In genomic region chr21:34545079-34545884, GRCh38 we compare ENCODE assay signal across 8 cellular contexts. TPM values are rescaled to one million over a fixed set of nuclear protein-coding genes. Genes with fewer than 3 reads are reported as not detected.
A peak's percentile ranks its signal among the peaks of the same experiment; 100 is the strongest.
DNase-seq lines count a peak whose midpoint lies in the region; ATAC-seq and TF ChIP-seq lines count a peak whose summit lies in the region.

No MANE protein-coding gene starts in this region.

- H4K91ac ChIP-seq in trophoblast cell (ENCODE audit: low read depth, low read length): peak overlapping the region; percentile 89

- H4K8ac ChIP-seq in trophoblast cell (ENCODE audit: low read depth, low read length): peak overlapping the region; percentile 52

- peak overlapping the region; percentile 28 for H2AFZ ChIP-seq in trophoblast cell (ENCODE audit: insufficient read depth, low read length, poor library complexity)

- no peaks in the 10 kb centered on the region for H3K36me3 ChIP-seq in DOHH2 (ENCODE audit: control insufficient read depth, low read length)
- no peaks in the 10 kb centered on the region for H3K36me3 ChIP-seq in gastroesophageal sphincter
- no peaks in the 10 kb centered on the region for H3K36me3 ChIP-seq in trophoblast cell (ENCODE audit: control insufficient read depth in 1 of 2, insufficient read depth in 2 of 2, low read length in 2 of 2)
- no peaks in the 10 kb centered on the region for H3K36me3 ChIP-seq in CD4-positive, alpha-beta memory T cell (ENCODE audit: insufficient read depth, low read length)

- peak overlapping the region; percentile 69 for H2AK5ac ChIP-seq in trophoblast cell (ENCODE audit: low read length)

- H3K9me3 ChIP-seq in DOHH2 (ENCODE audit: control insufficient read depth, insufficient read depth, low read length) (no peaks in the 10 kb centered on the region), gastroesophageal sphincter (no peaks in the 10 kb centered on the region), trophoblast cell (ENCODE audit: insufficient read depth, low read depth, low read length) (peaks cover 8% of the 10 kb centered on the region)
- H3K9me3 ChIP-seq in CD4-positive, alpha-beta memory T cell (ENCODE audit: control insufficient read depth in 1 of 2, low read length in 2 of 2): no peaks in the 10 kb centered on the region

- H4K20me1 ChIP-seq in DOHH2 (ENCODE audit: control insufficient read depth, insufficient read depth, low read depth, low read length): no peaks in the 10 kb centered on the region

- TF ChIP-seq CTCF in DOHH2 (IDR thresholded peaks at IDR 0.05; ENCODE audit: low read depth, low read length, poor library complexity, severe bottlenecking) (no peak), gastroesophageal sphincter (IDR thresholded peaks at IDR 0.05) (no peak), foreskin keratinocyte (conservative IDR thresholded peaks at IDR 0.05) (no peak)

- no peak for TF ChIP-seq EP300 in gastroesophageal sphincter (IDR thresholded peaks at IDR 0.05)

- peak; percentile 64 for ATAC-seq in GM19455 (IDR thresholded peaks at IDR 0.05; ENCODE audit: unreplicated experiment)
- peak; percentile 74 for ATAC-seq in HG03460 (IDR thresholded peaks at IDR 0.05; ENCODE audit: unreplicated experiment)
- peak; percentile 78 for ATAC-seq in gastroesophageal sphincter
- no peak for ATAC-seq in foreskin keratinocyte

- H3K27me3 Mint-ChIP-seq in CD4-positive, alpha-beta memory T cell: no peaks in the 10 kb centered on the region

- no peak overlapping the region for H3K27ac ChIP-seq in DOHH2 (ENCODE audit: low read depth, low read length)
- peak overlapping the region in 3 of 4 donors; percentile 74 to 80 (median 76) for H3K27ac ChIP-seq in gastroesophageal sphincter
- H3K27ac ChIP-seq in trophoblast cell (ENCODE audit: low read depth, low read length): peak overlapping the region; percentile 81
- H3K27ac ChIP-seq in CD4-positive, alpha-beta memory T cell (ENCODE audit: low read depth, low read length): no peak overlapping the region
- H3K27ac ChIP-seq in foreskin keratinocyte: no peak overlapping the region

- no peak overlapping the region for H3K4me3 Mint-ChIP-seq in CD4-positive, alpha-beta memory T cell

- peaks cover 0 to 4% (median 0%) of the 10 kb centered on the region in 8 donors for H3K9me3 Mint-ChIP-seq in CD4-positive, alpha-beta memory T cell

- H3F3A ChIP-seq in DOHH2 (ENCODE audit: control insufficient read depth, insufficient read depth): no peaks in the 10 kb centered on the region

- H3K14ac ChIP-seq in trophoblast cell (ENCODE audit: low read length): peak overlapping the region; percentile 65

- peak overlapping the region; percentile 31 for H3K18ac ChIP-seq in trophoblast cell (ENCODE audit: low read length)

- DNase-seq in UCSD-AML1 (lab: John Stamatoyannopoulos, UW; ENCODE audit: unreplicated experiment): peak; percentile 85
- DNase-seq in trophoblast cell: peak; percentile 77 to 85
- DNase-seq in CD4-positive, alpha-beta memory T cell: no peak
- no peak for DNase-seq in foreskin keratinocyte

- no peak overlapping the region for H3K27ac Mint-ChIP-seq in CD4-positive, alpha-beta memory T cell

- WGBS in gastroesophageal sphincter (ENCODE audit: low coverage in 1 of 2), 2 donors: 41 to 60% methylated on average over 4 to 9 of the region's 10 CpGs
- no CpG with 5 or more reads among the region's 10 CpGs for WGBS in trophoblast cell (ENCODE audit: extremely low coverage, insufficient coverage, insufficient read length)

- H3K79me2 ChIP-seq in DOHH2 (ENCODE audit: control insufficient read depth, low read length) (no peaks in the 10 kb centered on the region), trophoblast cell (ENCODE audit: control insufficient read depth, insufficient read depth, low read length, poor library complexity) (peaks cover 4% of the 10 kb centered on the region)

- peaks cover 0 to 17% of the 10 kb centered on the region in 2 donors for H3K36me3 Mint-ChIP-seq in CD4-positive, alpha-beta memory T cell

- CTCF ChIA-PET in CD4-positive, alpha-beta memory T cell (lab: Charles Lee; ENCODE audit: partially characterized antibody): no interaction called here

- no peak overlapping the region for H3K23ac ChIP-seq in trophoblast cell (ENCODE audit: low read length)

- POLR2A ChIA-PET in CD4-positive, alpha-beta memory T cell (lab: Charles Lee; ENCODE audit: partially characterized antibody): no interaction called here

- peak overlapping the region; percentile 51 for H3K4me3 ChIP-seq in DOHH2 (ENCODE audit: low read length)
- no peak overlapping the region for H3K4me3 ChIP-seq in gastroesophageal sphincter
- no peak overlapping the region for H3K4me3 ChIP-seq in trophoblast cell (ENCODE audit: low read depth, low read length)
- H3K4me3 ChIP-seq in CD4-positive, alpha-beta memory T cell (ENCODE audit: low read length in 2 of 2): no peak overlapping the region

- peaks cover 14% of the 10 kb centered on the region for H3K79me1 ChIP-seq in trophoblast cell (ENCODE audit: low read length)

- peak overlapping the region; percentile 58 for H2BK5ac ChIP-seq in trophoblast cell (ENCODE audit: low read depth, low read length, poor library complexity)

- H2BK12ac ChIP-seq in trophoblast cell (ENCODE audit: low read length): peak overlapping the region; percentile 93

- intact Hi-C loops in CD4-positive, alpha-beta memory T cell (cut with micrococcal nuclease): no loop called here

- peak overlapping the region; percentile 76 for H3K4me2 ChIP-seq in DOHH2 (ENCODE audit: low read length)
- H3K4me2 ChIP-seq in trophoblast cell (ENCODE audit: low read length): peak overlapping the region; percentile 46

- H4K12ac ChIP-seq in trophoblast cell (ENCODE audit: low read depth, low read length): peak overlapping the region; percentile 28

- no peak overlapping the region for H3K9ac ChIP-seq in trophoblast cell (ENCODE audit: low read length)

- no peaks in the 10 kb centered on the region for H3K27me3 ChIP-seq in DOHH2 (ENCODE audit: control insufficient read depth, low read length)
- H3K27me3 ChIP-seq in gastroesophageal sphincter: no peaks in the 10 kb centered on the region
- no peaks in the 10 kb centered on the region for H3K27me3 ChIP-seq in trophoblast cell (ENCODE audit: insufficient read depth, low read length)
- H3K27me3 ChIP-seq in CD4-positive, alpha-beta memory T cell (ENCODE audit: insufficient read depth, low read length): no peaks in the 10 kb centered on the region
- H3K27me3 ChIP-seq in foreskin keratinocyte: no peaks in the 10 kb centered on the region

- H3K4ac ChIP-seq in trophoblast cell (ENCODE audit: low read depth, low read length): peak overlapping the region; percentile 6

- no peaks in the 10 kb centered on the region for H3K9me2 ChIP-seq in DOHH2 (replicated peaks; ENCODE audit: control insufficient read depth, low read length)

- peak overlapping the region; percentile 86 for H2BK120ac ChIP-seq in trophoblast cell (ENCODE audit: insufficient read depth, low read length, poor library complexity)

- TF ChIP-seq POLR2A in gastroesophageal sphincter (IDR thresholded peaks at IDR 0.05): no peak

- H3K4me1 Mint-ChIP-seq in CD4-positive, alpha-beta memory T cell: peaks cover 0 to 3% (median 0%) of the 10 kb centered on the region in 4 donors

- peaks cover 29% of the 10 kb centered on the region for H3K4me1 ChIP-seq in DOHH2 (ENCODE audit: control insufficient read depth, low read length)
- H3K4me1 ChIP-seq in gastroesophageal sphincter: peaks cover 0 to 37% (median 9%) of the 10 kb centered on the region in 3 donors
- H3K4me1 ChIP-seq in trophoblast cell (ENCODE audit: control insufficient read depth in 1 of 2, insufficient read depth in 2 of 2, low read length in 2 of 2): peaks cover 15% of the 10 kb centered on the region in 2 experiments
- H3K4me1 ChIP-seq in CD4-positive, alpha-beta memory T cell (ENCODE audit: insufficient read depth, low read length): no peaks in the 10 kb centered on the region
- H3K4me1 ChIP-seq in foreskin keratinocyte: no peaks in the 10 kb centered on the region

RNA-seq across cellular contexts. Expression of gene KCNE1, which starts 33.3 kb away (rescaled TPM):
- 1 to 10 TPM in 3 of 4 donors, under 1 TPM in 1; 0.64 to 6.4 (median 3.0) TPM for total RNA-seq in gastroesophageal sphincter
- 0.37 TPM in 2 replicates for polyA plus RNA-seq in trophoblast cell (2013)
- under 1 TPM; 0.17 to 0.22 TPM for total RNA-seq in CD4-positive, alpha-beta memory T cell
- polyA plus RNA-seq in CD4-positive, alpha-beta memory T cell: under 1 TPM in 1 of 2 donors, not detected in 1; 0.14 TPM
- 0.11 TPM in 1 of 2 replicates, not detected in the other for total RNA-seq in foreskin keratinocyte
- polyA plus RNA-seq in foreskin keratinocyte: 0.02 and 0.08 TPM in 2 replicates

Comparison
In these comparisons a context has a peak if more than half of its experiments do, and no peak if none do; other contexts are left out.
1. H3K27ac ChIP-seq: peak in gastroesophageal sphincter (3 of 4) and trophoblast cell (single experiment); none in DOHH2 (single experiment), CD4-positive, alpha-beta memory T cell (single experiment) and foreskin keratinocyte (single experiment).
2. DNase-seq: peak in UCSD-AML1 (single experiment) and trophoblast cell (2 of 2); none in CD4-positive, alpha-beta memory T cell (0 of 5) and foreskin keratinocyte (0 of 2).